1 cellular context compared by ENCODE assay signal in genomic region chr1:1538334-1538733, GRCh38.
TF ChIP-seq lines count a peak whose summit lies in the region.

No MANE protein-coding gene starts in this region.

TF ChIP-seq in IMR-90, 13 proteins besides CTCF, POLR2A, EP300 and RAD21:
- TF ChIP-seq, protein P1, sequence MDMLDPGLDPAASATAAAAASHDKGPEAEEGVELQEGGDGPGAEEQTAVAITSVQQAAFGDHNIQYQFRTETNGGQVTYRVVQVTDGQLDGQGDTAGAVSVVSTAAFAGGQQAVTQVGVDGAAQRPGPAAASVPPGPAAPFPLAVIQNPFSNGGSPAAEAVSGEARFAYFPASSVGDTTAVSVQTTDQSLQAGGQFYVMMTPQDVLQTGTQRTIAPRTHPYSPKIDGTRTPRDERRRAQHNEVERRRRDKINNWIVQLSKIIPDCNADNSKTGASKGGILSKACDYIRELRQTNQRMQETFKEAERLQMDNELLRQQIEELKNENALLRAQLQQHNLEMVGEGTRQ (IDR thresholded peaks at IDR 0.05; ENCODE audit: low read depth, low read length), result no peak
- TF ChIP-seq CHD1 (IDR thresholded peaks at IDR 0.05; ENCODE audit: low read depth, low read length) (no peak), ELK1 (IDR thresholded peaks at IDR 0.05; ENCODE audit: borderline replicate concordance, low read depth, low read length) (no peak), NFE2L2 (IDR thresholded peaks at IDR 0.05; ENCODE audit: low read depth, low read length) (no peak), MAFK (IDR thresholded peaks at IDR 0.05; ENCODE audit: low read depth, low read length) (no peak), RCOR1 (IDR thresholded peaks at IDR 0.05; ENCODE audit: insufficient replicate concordance, low read length) (no peak), BHLHE40 (IDR thresholded peaks at IDR 0.05; ENCODE audit: low read depth, low read length) (no peak), CEBPB (IDR thresholded peaks at IDR 0.05; ENCODE audit: low read depth, low read length) (no peak), MAZ (IDR thresholded peaks at IDR 0.05; ENCODE audit: borderline replicate concordance, low read depth, low read length) (no peak), RFX5 (IDR thresholded peaks at IDR 0.05; ENCODE audit: low read depth, low read length) (no peak), SMC3 (IDR thresholded peaks at IDR 0.05; ENCODE audit: low read depth, low read length) (no peak), FOS (IDR thresholded peaks at IDR 0.05; ENCODE audit: low read depth, low read length) (no peak), MXI1 (IDR thresholded peaks at IDR 0.05; ENCODE audit: borderline replicate concordance, low read depth, low read length) (no peak)
